In the genomic region with DNA sequence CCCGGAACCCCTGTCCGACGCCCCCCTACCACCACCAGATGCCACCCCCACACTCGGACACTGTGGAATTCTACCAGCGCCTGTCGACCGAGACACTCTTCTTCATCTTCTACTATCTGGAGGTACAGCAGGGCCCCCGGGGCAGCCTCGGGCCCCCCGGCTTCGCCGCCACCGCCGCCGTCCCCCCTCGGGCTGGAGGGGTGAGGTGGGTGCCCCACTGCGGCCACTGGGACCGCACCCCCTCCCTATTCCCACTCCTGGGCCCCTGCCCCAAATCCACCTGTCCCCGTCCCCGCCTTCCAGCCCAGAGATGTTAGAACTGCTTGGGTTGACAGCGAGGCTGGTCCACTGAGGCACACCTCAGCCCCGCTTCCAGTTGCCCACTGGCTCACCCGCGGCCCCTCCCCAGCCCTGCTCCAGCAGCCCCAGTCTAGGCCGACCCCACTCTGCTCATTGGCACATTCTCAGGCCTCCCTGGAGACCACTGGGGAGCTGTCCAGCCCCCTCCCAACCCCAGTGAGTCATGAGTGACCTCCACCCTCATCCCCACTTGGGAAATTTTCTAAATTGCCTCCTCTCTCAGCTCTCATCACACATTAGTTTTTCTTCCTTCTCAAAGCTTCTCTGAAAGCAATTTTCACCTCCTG, we compare ENCODE assay signal across 12 cellular contexts. TPM values are rescaled to one million over a fixed set of nuclear protein-coding genes. Genes with fewer than 3 reads are reported as not detected.
DNase-seq lines count a peak whose midpoint lies in the region; ATAC-seq and TF ChIP-seq lines count a peak whose summit lies in the region.
"Had no signal": no experiment of that assay in that cellular context is flagged by ENCODE, and none has a peak within 500 bp of the region (broad histone marks: within the 10 kb centered on the region; RNA-seq: fewer than 3 reads in every experiment).

No MANE protein-coding gene starts in this region.

- H3K4me1 ChIP-seq in HEK293 (ENCODE audit: control insufficient read depth, insufficient read depth, low read length) (no peaks in the 10 kb centered on the region), adipocyte (ENCODE audit: control insufficient read depth, insufficient read depth, low read length) (peaks cover 23% of the 10 kb centered on the region), tibial artery (peaks cover 0 to 3% (median under 1%) of the 10 kb centered on the region in 4 donors)

- no peaks in the 10 kb centered on the region for H3K9me3 Mint-ChIP-seq in naive thymus-derived CD8-positive, alpha-beta T cell
- H3K9me3 Mint-ChIP-seq: CD4-positive, alpha-beta memory T cell; effector memory CD8-positive, alpha-beta T cell; H9 had no signal

- H3K4me3 Mint-ChIP-seq in naive thymus-derived CD8-positive, alpha-beta T cell, result peak overlapping the region in 3 of 10 donors; percentile 22 to 60 (median 41)
- H3K4me3 Mint-ChIP-seq: effector memory CD8-positive, alpha-beta T cell; H9 had no signal

- H3K27ac Mint-ChIP-seq in naive thymus-derived CD8-positive, alpha-beta T cell, result peak overlapping the region in 8 of 10 donors; percentile 20 to 86 (median 47)

- POLR2A ChIA-PET in HEK293 (lab: Yijun Ruan, JAX), result interaction anchor here (8.0 kb wide), 1 partner anchor 15 kb away, joined by 87 read pairs; a partner anchor contains a TSS
- POLR2A ChIA-PET in naive thymus-derived CD8-positive, alpha-beta T cell (lab: Charles Lee), result interaction anchor here (0.8 to 5.4 kb wide), 2 partner anchors 16 to 17 kb away, joined by 3 to 36 read pairs; a partner anchor contains a TSS

- H3K9ac ChIP-seq in adipocyte (ENCODE audit: low read length), result peak overlapping the region; percentile 54

- intact Hi-C loops in tibial artery (cut with DNase I; ENCODE audit: low total_unique reads), result no loop called here

- no peaks in the 10 kb centered on the region for H3K27me3 ChIP-seq in adipocyte (replicated peaks; ENCODE audit: control insufficient read depth, insufficient read depth, low read length)
- no peaks in the 10 kb centered on the region for H3K27me3 ChIP-seq in tibial artery
- H3K27me3 ChIP-seq: body of pancreas had no signal

- peaks cover 7 to 85% (median 10%) of the 10 kb centered on the region in 3 donors for H3K36me3 Mint-ChIP-seq in naive thymus-derived CD8-positive, alpha-beta T cell

- ATAC-seq in naive thymus-derived CD8-positive, alpha-beta T cell, result no peak
- ATAC-seq: body of pancreas; effector memory CD8-positive, alpha-beta T cell had no signal

- TF ChIP-seq CTCF in HEK293 (tag by site-specific recombination; IDR thresholded peaks at IDR 0.05) (no peak), tibial artery (IDR thresholded peaks at IDR 0.05) (no peak)

- no peaks in the 10 kb centered on the region for H3K27me3 Mint-ChIP-seq in naive thymus-derived CD8-positive, alpha-beta T cell
- H3K27me3 Mint-ChIP-seq: CD4-positive, alpha-beta memory T cell; effector memory CD8-positive, alpha-beta T cell had no signal

- DNase-seq in adipocyte (ENCODE audit: low read depth) (no peak), tibial artery (no peak), COLO829 (ENCODE audit: low spot score) (no peak)
- DNase-seq in naive thymus-derived CD8-positive, alpha-beta T cell, result no peak
- DNase-seq: body of pancreas; CD4-positive, alpha-beta memory T cell; effector memory CD8-positive, alpha-beta T cell; H9; head of caudate nucleus; left cardiac atrium; trophoblast cell had no signal

- no peak overlapping the region for H3K4me3 ChIP-seq in HEK293 (ENCODE audit: low read depth, low read length)
- H3K4me3 ChIP-seq in adipocyte (ENCODE audit: low read length), result peak overlapping the region; percentile 38
- no peak overlapping the region for H3K4me3 ChIP-seq in tibial artery
- H3K4me3 ChIP-seq: body of pancreas had no signal

- H3K27ac ChIP-seq in HEK293 (ENCODE audit: extremely low read depth, low read depth, low read length) (no peak overlapping the region), tibial artery (no peak overlapping the region)
- H3K27ac ChIP-seq: body of pancreas had no signal

- CTCF ChIA-PET in HEK293 (lab: Yijun Ruan, JAX), result no interaction called here

- peaks cover 52 to 95% of the 10 kb centered on the region in 2 experiments for H3K36me3 ChIP-seq in HEK293 (ENCODE audit: control insufficient read depth in 2 of 2, insufficient read depth in 1 of 2, low read length in 2 of 2)
- peaks cover 85% of the 10 kb centered on the region for H3K36me3 ChIP-seq in adipocyte (ENCODE audit: control insufficient read depth, insufficient read depth, low read length, severe bottlenecking)
- peaks cover 62 to 100% (median 99%) of the 10 kb centered on the region in 3 donors for H3K36me3 ChIP-seq in tibial artery

- peaks cover 28 to 56% (median 40%) of the 10 kb centered on the region in 4 donors for H3K4me1 Mint-ChIP-seq in naive thymus-derived CD8-positive, alpha-beta T cell
- H3K4me1 Mint-ChIP-seq: H9 had no signal

- H3K9me3 ChIP-seq in HEK293 (ENCODE audit: control insufficient read depth, insufficient read depth, low read depth, low read length), result no peaks in the 10 kb centered on the region
- H3K9me3 ChIP-seq in adipocyte (ENCODE audit: control insufficient read depth, low read length), result no peaks in the 10 kb centered on the region
- H3K9me3 ChIP-seq in tibial artery, result no peaks in the 10 kb centered on the region
- H3K9me3 ChIP-seq: body of pancreas had no signal

TF ChIP-seq in HEK293, 187 proteins besides CTCF, POLR2A, EP300 and RAD21:
- TF ChIP-seq GLIS1 (tag by site-specific recombination; IDR thresholded peaks at IDR 0.05), result 0 out of 2 replicates have a peak, but pooled peaks have one; percentile 11
- TF ChIP-seq, protein P1, sequence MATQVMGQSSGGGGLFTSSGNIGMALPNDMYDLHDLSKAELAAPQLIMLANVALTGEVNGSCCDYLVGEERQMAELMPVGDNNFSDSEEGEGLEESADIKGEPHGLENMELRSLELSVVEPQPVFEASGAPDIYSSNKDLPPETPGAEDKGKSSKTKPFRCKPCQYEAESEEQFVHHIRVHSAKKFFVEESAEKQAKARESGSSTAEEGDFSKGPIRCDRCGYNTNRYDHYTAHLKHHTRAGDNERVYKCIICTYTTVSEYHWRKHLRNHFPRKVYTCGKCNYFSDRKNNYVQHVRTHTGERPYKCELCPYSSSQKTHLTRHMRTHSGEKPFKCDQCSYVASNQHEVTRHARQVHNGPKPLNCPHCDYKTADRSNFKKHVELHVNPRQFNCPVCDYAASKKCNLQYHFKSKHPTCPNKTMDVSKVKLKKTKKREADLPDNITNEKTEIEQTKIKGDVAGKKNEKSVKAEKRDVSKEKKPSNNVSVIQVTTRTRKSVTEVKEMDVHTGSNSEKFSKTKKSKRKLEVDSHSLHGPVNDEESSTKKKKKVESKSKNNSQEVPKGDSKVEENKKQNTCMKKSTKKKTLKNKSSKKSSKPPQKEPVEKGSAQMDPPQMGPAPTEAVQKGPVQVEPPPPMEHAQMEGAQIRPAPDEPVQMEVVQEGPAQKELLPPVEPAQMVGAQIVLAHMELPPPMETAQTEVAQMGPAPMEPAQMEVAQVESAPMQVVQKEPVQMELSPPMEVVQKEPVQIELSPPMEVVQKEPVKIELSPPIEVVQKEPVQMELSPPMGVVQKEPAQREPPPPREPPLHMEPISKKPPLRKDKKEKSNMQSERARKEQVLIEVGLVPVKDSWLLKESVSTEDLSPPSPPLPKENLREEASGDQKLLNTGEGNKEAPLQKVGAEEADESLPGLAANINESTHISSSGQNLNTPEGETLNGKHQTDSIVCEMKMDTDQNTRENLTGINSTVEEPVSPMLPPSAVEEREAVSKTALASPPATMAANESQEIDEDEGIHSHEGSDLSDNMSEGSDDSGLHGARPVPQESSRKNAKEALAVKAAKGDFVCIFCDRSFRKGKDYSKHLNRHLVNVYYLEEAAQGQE (tag by site-specific recombination; IDR thresholded peaks at IDR 0.05), result peak; percentile 70
- TF ChIP-seq ZNF292 (tag by site-specific recombination; IDR thresholded peaks at IDR 0.05; ENCODE audit: borderline replicate concordance, low read depth), result no peak

RNA-seq across cellular contexts. Expression of a gene that starts 6.5 kb away (rescaled TPM):
- 10 to 100 TPM; 18.5 to 20.5 TPM for total RNA-seq in naive thymus-derived CD8-positive, alpha-beta T cell
- 10 to 100 TPM in 1 of 3 donors, 1 to 10 TPM in 2; 7.7 to 13.9 (median 9.3) TPM for polyA plus RNA-seq in naive thymus-derived CD8-positive, alpha-beta T cell

RNA-seq across cellular contexts. Expression of a gene that starts 15.4 kb away (rescaled TPM):
- 10 to 100 TPM; 65.0 to 71.4 TPM for total RNA-seq in naive thymus-derived CD8-positive, alpha-beta T cell
- 10 to 100 TPM in 1 of 3 donors, 1 to 10 TPM in 2; 6.6 to 14.5 (median 7.9) TPM for polyA plus RNA-seq in naive thymus-derived CD8-positive, alpha-beta T cell

RNA-seq across cellular contexts. Expression of a gene that starts 20.0 kb away (rescaled TPM):
- total RNA-seq in naive thymus-derived CD8-positive, alpha-beta T cell, result not detected
- polyA plus RNA-seq in naive thymus-derived CD8-positive, alpha-beta T cell, result under 1 TPM in 1 of 3 donors, not detected in 2; 0.13 TPM

RNA-seq across cellular contexts. Expression of a gene that starts 36.4 kb away (rescaled TPM):
- total RNA-seq in naive thymus-derived CD8-positive, alpha-beta T cell, result 10 to 100 TPM; 35.9 to 36.1 TPM
- polyA plus RNA-seq in naive thymus-derived CD8-positive, alpha-beta T cell, result 10 to 100 TPM; 11.9 to 17.9 (median 14.8) TPM

RNA-seq across cellular contexts. Expression of a gene that starts 37.4 kb away (rescaled TPM):
- 10 to 100 TPM; 76.4 to 86.8 TPM for total RNA-seq in naive thymus-derived CD8-positive, alpha-beta T cell
- 10 to 100 TPM; 64.0 to 82.4 (median 80.8) TPM for polyA plus RNA-seq in naive thymus-derived CD8-positive, alpha-beta T cell
